Comparison of ENCODE assay signal across 11 cellular contexts in the genomic region with DNA sequence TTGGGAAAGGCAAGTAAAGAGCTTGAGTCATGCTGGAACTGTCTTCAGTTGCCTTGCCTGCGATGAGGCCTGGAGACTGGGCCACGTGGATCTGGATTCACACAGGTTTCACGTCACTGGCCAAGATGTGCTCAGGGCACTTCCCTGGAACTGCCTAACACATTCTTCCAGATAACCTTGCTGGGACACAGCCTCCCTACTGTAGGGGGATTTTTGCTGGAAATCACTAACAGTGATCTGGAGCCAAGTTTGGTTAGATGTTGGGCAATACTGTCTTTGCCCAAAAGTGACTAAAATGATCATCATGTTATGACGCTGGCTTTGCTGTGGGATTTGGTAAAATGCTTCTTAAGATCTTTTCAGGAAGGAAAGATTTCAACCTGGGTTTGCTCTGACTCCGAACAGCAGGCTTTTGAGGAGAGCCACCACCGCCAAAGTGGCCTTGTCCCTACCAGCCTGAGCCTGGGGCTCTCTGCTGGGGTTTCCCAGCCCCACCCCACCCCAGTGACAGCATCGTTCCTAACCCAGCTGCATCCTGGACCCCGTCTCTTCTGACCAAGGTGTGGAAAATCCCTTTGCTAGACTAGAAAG. TPM values are rescaled to one million over a fixed set of nuclear protein-coding genes. Genes with fewer than 3 reads are reported as not detected.
DNase-seq lines count a peak whose midpoint lies in the region; ATAC-seq and TF ChIP-seq lines count a peak whose summit lies in the region.
"Had no signal": no experiment of that assay in that cellular context is flagged by ENCODE, and none has a peak within 500 bp of the region (broad histone marks: within the 10 kb centered on the region; RNA-seq: fewer than 3 reads in every experiment).

No MANE protein-coding gene starts in this region.

- TF ChIP-seq CTCF in fibroblast of mammary gland (conservative IDR thresholded peaks at IDR 0.05; ENCODE audit: control insufficient read depth, insufficient read depth, low read depth, low read length) = no peak

- ATAC-seq in GM21526 (IDR thresholded peaks at IDR 0.05; ENCODE audit: low FRiP score, unreplicated experiment) = no peak
- ATAC-seq: left colon had no signal

- DNase-seq in Daoy (ENCODE audit: low read depth) (peak; percentile 87), RPMI7951 (ENCODE audit: low read depth) (peak; percentile 97), fibroblast of mammary gland (ENCODE audit: low read depth) (peak; percentile 99), renal cortical epithelial cell (ENCODE audit: low read depth) (peak; percentile 79), dermis blood vessel endothelial cell (no peak), amniotic stem cell (lab: John Stamatoyannopoulos, UW) (no peak), iPS-NIHi7 (ENCODE audit: extremely low spot score) (no peak)
- DNase-seq: DND-41, NCI-H510A had no signal

- H3K4me3 ChIP-seq in fibroblast of mammary gland (ENCODE audit: control insufficient read depth, low read depth, low read length) = no peak overlapping the region

RNA-seq across cellular contexts. Expression of a gene that starts 14.7 kb away (rescaled TPM):
- total RNA-seq in Daoy (2014; rRNA removed; shearing (Covaris generic)) = 33.0 and 42.5 TPM in 2 replicates
- 31.8 and 45.7 TPM in 2 replicates for total RNA-seq in RPMI7951 (2014; rRNA removed; shearing (Covaris generic))
- 26.1 and 34.9 TPM in 2 replicates for total RNA-seq in renal cortical epithelial cell
- total RNA-seq in dermis blood vessel endothelial cell = 14.6 and 16.9 TPM in 2 replicates

RNA-seq across cellular contexts. Expression of a gene that starts 29.1 kb away (rescaled TPM):
- total RNA-seq in Daoy (2014; rRNA removed; shearing (Covaris generic)) = 62.9 and 81.9 TPM in 2 replicates
- 39.2 and 43.6 TPM in 2 replicates for total RNA-seq in RPMI7951 (2014; rRNA removed; shearing (Covaris generic))
- total RNA-seq in renal cortical epithelial cell (52.3 and 84.5 TPM in 2 replicates), dermis blood vessel endothelial cell (64.8 and 97.3 TPM in 2 replicates)

RNA-seq across cellular contexts. Expression of a gene that starts 36.0 kb away (rescaled TPM):
- 6.3 and 7.7 TPM in 2 replicates for total RNA-seq in Daoy (2014; rRNA removed; shearing (Covaris generic))
- 3.7 and 4.1 TPM in 2 replicates for total RNA-seq in RPMI7951 (2014; rRNA removed; shearing (Covaris generic))
- total RNA-seq in renal cortical epithelial cell (4.3 and 18.1 TPM in 2 replicates), dermis blood vessel endothelial cell (6.8 and 19.6 TPM in 2 replicates)

RNA-seq across cellular contexts. Expression of a gene that starts 58.9 kb away (rescaled TPM):
- total RNA-seq in Daoy (2014; rRNA removed; shearing (Covaris generic)) = 288 and 314 TPM in 2 replicates
- total RNA-seq in RPMI7951 (2014; rRNA removed; shearing (Covaris generic)) = 524 and 575 TPM in 2 replicates
- total RNA-seq in renal cortical epithelial cell (390 and 548 TPM in 2 replicates), dermis blood vessel endothelial cell (3.5 and 7.5 TPM in 2 replicates)

Comparison
In these comparisons a context has a peak if more than half of its experiments do, and no peak if none do; other contexts are left out.
1. DNase-seq: peak in Daoy (single experiment), RPMI7951 (single experiment), fibroblast of mammary gland (single experiment) and renal cortical epithelial cell (single experiment); none in dermis blood vessel endothelial cell (single experiment), amniotic stem cell (single experiment) and iPS-NIHi7 (single experiment).